Comparison of ENCODE assay signal across 25 cellular contexts in genomic region chr15:59059076-59059597, GRCh38. TPM values are rescaled to one million over a fixed set of nuclear protein-coding genes. Genes with fewer than 3 reads are reported as not detected.
"Had no signal": no experiment of that assay in that cellular context is flagged by ENCODE, and none has a peak within 500 bp of the region (broad histone marks: within the 10 kb centered on the region; RNA-seq: fewer than 3 reads in every experiment).

No MANE protein-coding gene starts in this region.

- H3K4me2 ChIP-seq: neural progenitor cell, smooth muscle cell had no signal

- H3K9me3 Mint-ChIP-seq: naive thymus-derived CD4-positive, alpha-beta T cell; nephron; neural progenitor cell; stimulated activated naive CD8-positive, alpha-beta T cell treated with anti-CD3 and anti-CD28 coated beads, Interleukin-15, amount 100 ng/mL, for 72 hours had no signal

- ATAC-seq: gastrocnemius medialis; left lobe of liver; naive thymus-derived CD4-positive, alpha-beta T cell; sciatic nerve; stimulated activated naive CD8-positive, alpha-beta T cell treated with anti-CD3 and anti-CD28 coated beads, Interleukin-15, amount 100 ng/mL, for 72 hours had no signal

- H3K27ac ChIP-seq: dorsolateral prefrontal cortex, gastrocnemius medialis, neural progenitor cell, parathyroid adenoma, right atrium auricular region, suprapubic skin, vagina had no signal

- H3K9me3 ChIP-seq: gastrocnemius medialis, right atrium auricular region, suprapubic skin, vagina had no signal

- H3K79me2 ChIP-seq: parathyroid adenoma had no signal

- H3K4me3 ChIP-seq: dorsolateral prefrontal cortex, gastrocnemius medialis, neural progenitor cell, right atrium auricular region, smooth muscle cell, suprapubic skin, vagina had no signal

- H3K27ac Mint-ChIP-seq: nephron, neural progenitor cell, progenitor cell of endocrine pancreas had no signal

- H3K4me1 Mint-ChIP-seq: nephron, neural progenitor cell had no signal

- H3K27me3 ChIP-seq: dorsolateral prefrontal cortex, gastrocnemius medialis, neural progenitor cell, right atrium auricular region, suprapubic skin, vagina had no signal

- H3K9ac ChIP-seq: neural progenitor cell, parathyroid adenoma had no signal

- H3K4me3 Mint-ChIP-seq: naive thymus-derived CD4-positive, alpha-beta T cell; nephron; neural progenitor cell; stimulated activated naive CD8-positive, alpha-beta T cell treated with anti-CD3 and anti-CD28 coated beads, Interleukin-15, amount 100 ng/mL, for 72 hours had no signal

- H3K27me3 Mint-ChIP-seq: naive thymus-derived CD4-positive, alpha-beta T cell; progenitor cell of endocrine pancreas; stimulated activated naive CD8-positive, alpha-beta T cell treated with anti-CD3 and anti-CD28 coated beads, Interleukin-15, amount 100 ng/mL, for 72 hours had no signal

- H3K4me1 ChIP-seq: neural progenitor cell, parathyroid adenoma, right atrium auricular region, suprapubic skin, vagina had no signal

- H2AFZ ChIP-seq: neural progenitor cell, parathyroid adenoma had no signal

- DNase-seq: dorsolateral prefrontal cortex; effector CD4-positive, alpha-beta T cell; gastrocnemius medialis; head of caudate nucleus; kidney; mesendoderm; midbrain; naive thymus-derived CD4-positive, alpha-beta T cell; stimulated activated CD4-positive, alpha-beta T cell treated with anti-CD3 and anti-CD28 coated beads, Interleukin-12 subunit alpha, Interleukin-12 subunit beta, amount 100 ng/mL, for 4 hours; stimulated activated CD4-positive, alpha-beta T cell treated with anti-CD3 and anti-CD28 coated beads, Interleukin-1b, Interleukin-23, amount 100 ng/mL, for 48 hours; stimulated activated CD4-positive, alpha-beta T cell treated with anti-CD3 and anti-CD28 coated beads, Interleukin-4, amount 100 ng/mL, for 1 hour; stimulated activated CD8-positive, alpha-beta memory T cell treated with anti-CD3 and anti-CD28 coated beads, Interleukin-4, amount 100 ng/mL, for 48 hours; stimulated activated naive CD4-positive, alpha-beta T cell; stimulated activated naive CD8-positive, alpha-beta T cell treated with anti-CD3 and anti-CD28 coated beads, Interleukin-15, amount 100 ng/mL, for 72 hours; trophoblast cell had no signal

RNA-seq across cellular contexts. Expression of gene CCNB2, which starts 45.8 kb away (rescaled TPM):
- polyA plus RNA-seq: naive thymus-derived CD4-positive, alpha-beta T cell had no signal
